ENCODE assay signal across 8 cellular contexts in genomic region chr20:62123450-62124118, GRCh38. TPM values are rescaled to one million over a fixed set of nuclear protein-coding genes. Genes with fewer than 3 reads are reported as not detected.
DNase-seq lines count a peak whose midpoint lies in the region; ATAC-seq, FAIRE-seq and TF ChIP-seq lines count a peak whose summit lies in the region.

No MANE protein-coding gene starts in this region.

- H3K27ac ChIP-seq in lower lobe of right lung = peak overlapping the region; percentile 81
- H3K27ac ChIP-seq in upper lobe of right lung = peak overlapping the region; percentile 77

- peaks cover 25% of the 10 kb centered on the region for H3K4me1 ChIP-seq in lower lobe of right lung
- H3K4me1 ChIP-seq in upper lobe of right lung = peaks cover 15% of the 10 kb centered on the region

- DNase-seq in AG04449 (ENCODE audit: low read depth, low spot score) = no peak
- no peak for DNase-seq in HTR-8/SVneo (ENCODE audit: insufficient read length, low spot score)
- DNase-seq in astrocyte of the hippocampus (ENCODE audit: low read depth, low spot score) = peak; percentile 63
- no peak for DNase-seq in lower lobe of right lung
- no peak for DNase-seq in upper lobe of right lung
- DNase-seq in NCI-H526 treated with DMSO at 0.1 percent for 48 hours (lab: John Stamatoyannopoulos, UW) = no peak
- DNase-seq in SHP77 (lab: John Stamatoyannopoulos, UW) = no peak

- H3K27me3 ChIP-seq in lower lobe of right lung (ENCODE audit: low read depth) (no peaks in the 10 kb centered on the region), upper lobe of right lung (no peaks in the 10 kb centered on the region)

- peak; percentile 18 for TF ChIP-seq CTCF in AG04449 (IDR thresholded peaks at IDR 0.05; ENCODE audit: insufficient read depth, low read length, missing control alignments)
- no peak for TF ChIP-seq CTCF in lower lobe of right lung (IDR thresholded peaks at IDR 0.05)
- TF ChIP-seq CTCF in upper lobe of right lung (IDR thresholded peaks at IDR 0.05) = no peak

- ATAC-seq in lower lobe of right lung (peak in 1 of 2 donors; percentile 30), upper lobe of right lung (no peak), HG02973 (IDR thresholded peaks at IDR 0.05; ENCODE audit: unreplicated experiment) (no peak)

- H3K9me3 ChIP-seq in lower lobe of right lung (no peaks in the 10 kb centered on the region), upper lobe of right lung (no peaks in the 10 kb centered on the region)

- intact Hi-C loops in lower lobe of right lung (cut with DNase I) (no loop called here), upper lobe of right lung (cut with DNase I) (no loop called here)

- peak overlapping the region; percentile 82 for H3K4me3 ChIP-seq in AG04449 (ENCODE audit: low read depth, low read length)
- H3K4me3 ChIP-seq in lower lobe of right lung = peak overlapping the region; percentile 78
- peak overlapping the region; percentile 69 for H3K4me3 ChIP-seq in upper lobe of right lung

- CTCF ChIA-PET in AG04449 (lab: Yijun Ruan, JAX) = interaction anchor here (1.1 to 7.1 kb wide), 5 partner anchors 13 to 112 kb away, joined by 4 to 45 read pairs (median 9); no protein-coding TSS in a partner anchor

- peaks cover 44% of the 10 kb centered on the region for H3K36me3 ChIP-seq in lower lobe of right lung
- peaks cover 43% of the 10 kb centered on the region for H3K36me3 ChIP-seq in upper lobe of right lung

- FAIRE-seq in HTR-8/SVneo (lab: Jason Lieb, UNC) = peak; percentile 68

- POLR2A ChIA-PET in AG04449 (lab: Yijun Ruan, JAX) = interaction anchor here (4.3 to 4.7 kb wide), 2 partner anchors 11 to 57 kb away, joined by 29 to 37 read pairs; partner anchors contain the start of gene TAF4

RNA-seq across cellular contexts. Expression of gene LSM14B, which starts 1.3 kb away (rescaled TPM):
- total RNA-seq in lower lobe of right lung (36.8 TPM), upper lobe of right lung (35.1 TPM)

RNA-seq across cellular contexts. Expression of gene PSMA7, which starts 19.6 kb away (rescaled TPM):
- total RNA-seq in lower lobe of right lung (223 TPM), upper lobe of right lung (209 TPM)

RNA-seq across cellular contexts. Expression of gene SS18L1, which starts 20.0 kb away (rescaled TPM):
- total RNA-seq in lower lobe of right lung = 17.8 TPM
- 12.6 TPM for total RNA-seq in upper lobe of right lung

RNA-seq across cellular contexts. Expression of gene TAF4, which starts 57.9 kb away (rescaled TPM):
- total RNA-seq in lower lobe of right lung = 17.6 TPM
- 19.6 TPM for total RNA-seq in upper lobe of right lung

RNA-seq across cellular contexts. Expression of gene MTG2, which starts 59.2 kb away (rescaled TPM):
- 27.1 TPM for total RNA-seq in lower lobe of right lung
- 26.5 TPM for total RNA-seq in upper lobe of right lung
